In the genomic region with DNA sequence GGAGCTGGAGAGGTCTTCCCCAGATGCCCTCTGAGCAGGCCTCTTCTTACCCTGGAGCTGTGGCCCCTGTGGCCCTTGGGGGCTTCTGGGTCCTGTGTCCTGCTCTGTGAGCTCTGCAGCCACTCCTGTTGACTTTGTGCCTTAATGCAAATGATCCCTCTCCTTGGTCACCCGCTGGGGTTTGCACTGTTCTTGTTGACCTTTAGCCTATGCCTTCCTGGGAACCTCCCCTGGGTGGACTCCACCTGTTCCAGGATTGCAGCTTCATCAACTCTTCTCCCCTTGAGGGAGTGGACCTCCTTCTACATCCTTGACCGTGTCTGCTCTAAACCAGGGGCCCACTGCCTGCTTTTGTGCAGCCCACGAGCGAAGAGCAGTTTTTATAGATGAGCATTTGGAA, we compare ENCODE assay signal across 15 cellular contexts. TPM values are rescaled to one million over a fixed set of nuclear protein-coding genes. Genes with fewer than 3 reads are reported as not detected.
DNase-seq lines count a peak whose midpoint lies in the region; ATAC-seq and TF ChIP-seq lines count a peak whose summit lies in the region.
"Had no signal": no experiment of that assay in that cellular context is flagged by ENCODE, and none has a peak within 500 bp of the region (broad histone marks: within the 10 kb centered on the region; RNA-seq: fewer than 3 reads in every experiment).

No MANE protein-coding gene starts in this region.

- no peak overlapping the region for H2AK5ac ChIP-seq in trophoblast cell (ENCODE audit: low read length)

- H3K36me3 Mint-ChIP-seq in MCF 10A (ENCODE audit: insufficient read depth, unreplicated experiment) (no peaks in the 10 kb centered on the region), type B pancreatic cell (no peaks in the 10 kb centered on the region)
- H3K36me3 Mint-ChIP-seq: CD14-positive monocyte; CD4-positive, alpha-beta memory T cell had no signal

- H3K9me3 Mint-ChIP-seq in MCF 10A (ENCODE audit: unreplicated experiment) (no peaks in the 10 kb centered on the region), type B pancreatic cell (no peaks in the 10 kb centered on the region)
- H3K9me3 Mint-ChIP-seq: HFFc6 had no signal

- no peak overlapping the region for H3K14ac ChIP-seq in trophoblast cell (ENCODE audit: low read length)

- H3K4me1 ChIP-seq in mammary epithelial cell (ENCODE audit: insufficient read depth, low read length) (peaks cover 8% of the 10 kb centered on the region), trophoblast cell (ENCODE audit: control insufficient read depth in 1 of 2, insufficient read depth in 2 of 2, low read length in 2 of 2) (peaks cover 6 to 7% of the 10 kb centered on the region in 2 experiments), heart left ventricle (no peaks in the 10 kb centered on the region)

- no peaks in the 10 kb centered on the region for H3K9me3 ChIP-seq in mammary epithelial cell (replicated peaks; ENCODE audit: insufficient read depth, low read length)
- H3K9me3 ChIP-seq in trophoblast cell (ENCODE audit: insufficient read depth, low read depth, low read length) = no peaks in the 10 kb centered on the region
- no peaks in the 10 kb centered on the region for H3K9me3 ChIP-seq in heart left ventricle
- H3K9me3 ChIP-seq: BLaER1 had no signal

- TF ChIP-seq POLR2A in heart left ventricle (IDR thresholded peaks at IDR 0.05) = no peak

- WGBS in mammary epithelial cell (ENCODE audit: low coverage, missing lambda C conversion rate) = 100% methylated on average over 4 of the region's 4 CpGs
- no CpG with 5 or more reads among the region's 4 CpGs for WGBS in trophoblast cell (ENCODE audit: extremely low coverage, insufficient coverage, insufficient read length)
- whole genome bisulfite sequencing in heart left ventricle, 4 donors = 89 to 98% (median 92%) methylated on average over 4 of the region's 4 CpGs

- ATAC-seq in left colon = peak; percentile 82
- ATAC-seq in heart left ventricle = no peak

- H3K4me3 Mint-ChIP-seq in MCF 10A (ENCODE audit: unreplicated experiment) = no peak overlapping the region
- H3K4me3 Mint-ChIP-seq in type B pancreatic cell = no peak overlapping the region
- H3K4me3 Mint-ChIP-seq: CD4-positive, alpha-beta memory T cell had no signal

- H2BK120ac ChIP-seq in trophoblast cell (ENCODE audit: insufficient read depth, low read length, poor library complexity) = no peak overlapping the region

- no peak overlapping the region for H2BK5ac ChIP-seq in trophoblast cell (ENCODE audit: low read depth, low read length, poor library complexity)

- H3K27ac Mint-ChIP-seq in MCF 10A (ENCODE audit: low read depth, unreplicated experiment) (peak overlapping the region; percentile 61), type B pancreatic cell (no peak overlapping the region)
- H3K27ac Mint-ChIP-seq: CD4-positive, alpha-beta memory T cell had no signal

- peak overlapping the region; percentile 26 for H4K91ac ChIP-seq in trophoblast cell (ENCODE audit: low read depth, low read length)

- no peaks in the 10 kb centered on the region for H3K27me3 ChIP-seq in mammary epithelial cell (ENCODE audit: insufficient read depth, low read length)
- no peaks in the 10 kb centered on the region for H3K27me3 ChIP-seq in trophoblast cell (ENCODE audit: insufficient read depth, low read length)
- H3K27me3 ChIP-seq in heart left ventricle = peaks cover 0 to 7% (median 0%) of the 10 kb centered on the region in 9 donors
- H3K27me3 ChIP-seq: BLaER1 had no signal

- H4K12ac ChIP-seq in trophoblast cell (ENCODE audit: low read depth, low read length) = no peak overlapping the region

- intact Hi-C loops in MCF 10A (cut with micrococcal nuclease) (no loop called here), mammary epithelial cell (cut with micrococcal nuclease) (no loop called here), left colon (cut with DNase I, micrococcal nuclease) (no loop called here), heart left ventricle (cut with DNase I) (no loop called here)

- no peaks in the 10 kb centered on the region for H3K36me3 ChIP-seq in mammary epithelial cell (ENCODE audit: insufficient read depth, low read length)
- no peaks in the 10 kb centered on the region for H3K36me3 ChIP-seq in trophoblast cell (ENCODE audit: control insufficient read depth in 1 of 2, insufficient read depth in 2 of 2, low read length in 2 of 2)
- no peaks in the 10 kb centered on the region for H3K36me3 ChIP-seq in heart left ventricle
- H3K36me3 ChIP-seq: BLaER1 had no signal

- no peak overlapping the region for H3K4me2 ChIP-seq in mammary epithelial cell (ENCODE audit: insufficient read depth, low read depth, low read length)
- no peak overlapping the region for H3K4me2 ChIP-seq in trophoblast cell (ENCODE audit: low read length)
- H3K4me2 ChIP-seq: BLaER1 had no signal

- H3K4ac ChIP-seq in trophoblast cell (ENCODE audit: low read depth, low read length) = no peak overlapping the region

- H3K9ac ChIP-seq in mammary epithelial cell (ENCODE audit: insufficient read depth, low read length) (no peak overlapping the region), trophoblast cell (ENCODE audit: low read length) (no peak overlapping the region)
- H3K9ac ChIP-seq: BLaER1, GM23248 had no signal

- H4K8ac ChIP-seq in trophoblast cell (ENCODE audit: low read depth, low read length) = no peak overlapping the region

- H2AFZ ChIP-seq in mammary epithelial cell (ENCODE audit: low read depth, low read length) = no peak overlapping the region
- H2AFZ ChIP-seq in trophoblast cell (ENCODE audit: insufficient read depth, low read length, poor library complexity) = no peak overlapping the region
- H2AFZ ChIP-seq: GM23248 had no signal

- in situ Hi-C loops in mammary epithelial cell (cut with MboI; ENCODE audit: low sequenced_read_pairs in 2 of 2) = no loop called here

- dilution Hi-C loops in mammary epithelial cell (cut with HindIII; ENCODE audit: low sequenced_read_pairs) = no loop called here

- POLR2A ChIA-PET in MCF 10A (lab: Yijun Ruan, JAX) = interaction anchor here (3.3 kb wide), 1 partner anchor 12 kb away, joined by 11 read pairs; no protein-coding TSS in a partner anchor

- H3K79me2 ChIP-seq in mammary epithelial cell (ENCODE audit: insufficient read depth, low read length) = no peaks in the 10 kb centered on the region
- no peaks in the 10 kb centered on the region for H3K79me2 ChIP-seq in trophoblast cell (ENCODE audit: control insufficient read depth, insufficient read depth, low read length, poor library complexity)

- H4K20me1 ChIP-seq in mammary epithelial cell (ENCODE audit: insufficient read depth, low read length) = no peaks in the 10 kb centered on the region
- H4K20me1 ChIP-seq: BLaER1 had no signal

- no peak overlapping the region for H3K23ac ChIP-seq in trophoblast cell (ENCODE audit: low read length)

- TF ChIP-seq CTCF in MCF 10A (IDR thresholded peaks at IDR 0.05; ENCODE audit: unreplicated experiment) (no peak), mammary epithelial cell (conservative IDR thresholded peaks at IDR 0.05 in 1 of 2, IDR thresholded peaks at IDR 0.05 in 1 of 2; ENCODE audit: extremely low read depth in 1 of 2, insufficient read depth in 1 of 2, low read depth in 1 of 2, low read length in 2 of 2) (no peak), type B pancreatic cell (conservative IDR thresholded peaks at IDR 0.05) (no peak), heart left ventricle (IDR thresholded peaks at IDR 0.05) (no peak)

- H3K79me1 ChIP-seq in trophoblast cell (ENCODE audit: low read length) = no peaks in the 10 kb centered on the region

- H3K27me3 Mint-ChIP-seq in MCF 10A (ENCODE audit: insufficient read depth, unreplicated experiment) (no peaks in the 10 kb centered on the region), type B pancreatic cell (no peaks in the 10 kb centered on the region)

- BruUV-seq in MCF 10A (replicated peaks; lab: Mats Ljungman, UMichigan) (no TSS peak), mammary epithelial cell (replicated peaks; lab: Mats Ljungman, UMichigan) (no TSS peak)

- no peak overlapping the region for H3K4me3 ChIP-seq in mammary epithelial cell (replicated peaks in 1 of 3; ENCODE audit: insufficient read depth in 1 of 3, low read depth in 2 of 3, low read length in 3 of 3)
- H3K4me3 ChIP-seq in trophoblast cell (ENCODE audit: low read depth, low read length) = no peak overlapping the region
- no peak overlapping the region for H3K4me3 ChIP-seq in heart left ventricle
- H3K4me3 ChIP-seq: BLaER1, GM23248 had no signal

- no peak overlapping the region for H2BK12ac ChIP-seq in trophoblast cell (ENCODE audit: low read length)

- H3K4me1 Mint-ChIP-seq in MCF 10A (ENCODE audit: insufficient read depth, unreplicated experiment) (peaks cover 13% of the 10 kb centered on the region), type B pancreatic cell (ENCODE audit: unreplicated experiment) (peaks cover 6% of the 10 kb centered on the region)
- H3K4me1 Mint-ChIP-seq: CD14-positive monocyte; CD4-positive, alpha-beta memory T cell had no signal

- H3K27ac ChIP-seq in mammary epithelial cell (ENCODE audit: insufficient read depth, low read depth, low read length) = no peak overlapping the region
- H3K27ac ChIP-seq in trophoblast cell (ENCODE audit: low read depth, low read length) = no peak overlapping the region
- H3K27ac ChIP-seq in heart left ventricle = no peak overlapping the region
- H3K27ac ChIP-seq: BLaER1, GM23248 had no signal

- H3K18ac ChIP-seq in trophoblast cell (ENCODE audit: low read length) = no peak overlapping the region

- DNase-seq in MCF 10A (ENCODE audit: unreplicated experiment) = no peak
- no peak for DNase-seq in mammary epithelial cell
- no peak for DNase-seq in left colon
- DNase-seq in trophoblast cell = no peak
- DNase-seq in type B pancreatic cell (ENCODE audit: extremely low spot score, unreplicated experiment) = peak; percentile 50
- no peak for DNase-seq in heart left ventricle
- DNase-seq in mucosa of gallbladder (ENCODE audit: low spot score) = no peak
- no peak for DNase-seq in HuH-7 (ENCODE audit: low spot score)
- DNase-seq: 8988T; CD4-positive, alpha-beta memory T cell; GM23248; HFFc6 had no signal

- CTCF ChIA-PET in MCF 10A (lab: Yijun Ruan, JAX) = interaction anchor here (1.4 kb wide), 1 partner anchor 14 kb away, joined by 3 read pairs; no protein-coding TSS in a partner anchor
- CTCF ChIA-PET in mammary epithelial cell (lab: Charles Lee; ENCODE audit: low non-redundant PET) = no interaction called here

RNA-seq across cellular contexts. Expression of gene CTBP2, which starts 58.6 kb away (rescaled TPM):
- 129 and 152 TPM in 2 replicates for total RNA-seq in MCF 10A (2022)
- total RNA-seq in mammary epithelial cell = 100 to 1,000 TPM; 111 to 126 TPM
- polyA plus RNA-seq in mammary epithelial cell = 141 TPM
- 123 TPM for polyA minus RNA-seq in mammary epithelial cell
- total RNA-seq in left colon = 100 to 1,000 TPM; 107 to 142 TPM
- polyA plus RNA-seq in trophoblast cell (2013) = 57.7 and 58.8 TPM in 2 replicates
- total RNA-seq in type B pancreatic cell (ENCODE audit: low replicate concordance) = 101 and 113 TPM in 2 replicates
- total RNA-seq in heart left ventricle = 10 to 100 TPM; 23.9 to 45.5 (median 30.0) TPM
- polyA plus RNA-seq in heart left ventricle = 10 to 100 TPM; 10.1 to 29.1 TPM
- total RNA-seq in mucosa of gallbladder = 99.5 TPM
- total RNA-seq: HepG2 had no signal
